ENCODE assay signal across 34 cellular contexts in genomic region chr10:28157379-28157778, GRCh38.
"Had no signal": no experiment of that assay in that cellular context is flagged by ENCODE, and none has a peak within 500 bp of the region (broad histone marks: within the 10 kb centered on the region; RNA-seq: fewer than 3 reads in every experiment).

No MANE protein-coding gene starts in this region.

- H3K27ac ChIP-seq: KMS-11 had no signal

- H3K36me3 ChIP-seq: MG63 had no signal

- H3K27me3 ChIP-seq: MG63 had no signal

- DNase-seq: Karpas-422, Kasumi-1, MG63, MM.1S, MV-4-11, NCI-H1048, NCI-H1092, NCI-H1092 treated with DMSO at 0.1 percent for 48 hours, NCI-H1105, NCI-H1105 treated with DMSO at 0.1 percent for 48 hours, NCI-H1417, NCI-H1436, NCI-H1436 treated with DMSO at 0.1 percent for 48 hours, NCI-H146, NCI-H1694, NCI-H1694 treated with DMSO at 0.1 percent for 48 hours, NCI-H187, NCI-H187 treated with DMSO at 0.1 percent for 48 hours, NCI-H1930, NCI-H2029, NCI-H2029 treated with DMSO at 0.1 percent for 48 hours, NCI-H2081, NCI-H2081 treated with DMSO at 0.1 percent for 48 hours, NCI-H2107, NCI-H2171, NCI-H2171 treated with DMSO at 0.1 percent for 48 hours, NCI-H2227 treated with DMSO at 0.1 percent for 48 hours, NCI-H226, NCI-H345, NCI-H446, NCI-H446 treated with DMSO at 0.1 percent for 48 hours, NCI-H510A, NCI-H510A treated with DMSO at 0.1 percent for 48 hours had no signal

- H3K9ac ChIP-seq: KMS-11 had no signal

- H3K4me3 ChIP-seq: MG63 had no signal

- H3K4me2 ChIP-seq: KMS-11 had no signal

- H3K9me3 ChIP-seq: MG63 had no signal
